Comparison of ENCODE assay signal across 17 cellular contexts in the genomic region with DNA sequence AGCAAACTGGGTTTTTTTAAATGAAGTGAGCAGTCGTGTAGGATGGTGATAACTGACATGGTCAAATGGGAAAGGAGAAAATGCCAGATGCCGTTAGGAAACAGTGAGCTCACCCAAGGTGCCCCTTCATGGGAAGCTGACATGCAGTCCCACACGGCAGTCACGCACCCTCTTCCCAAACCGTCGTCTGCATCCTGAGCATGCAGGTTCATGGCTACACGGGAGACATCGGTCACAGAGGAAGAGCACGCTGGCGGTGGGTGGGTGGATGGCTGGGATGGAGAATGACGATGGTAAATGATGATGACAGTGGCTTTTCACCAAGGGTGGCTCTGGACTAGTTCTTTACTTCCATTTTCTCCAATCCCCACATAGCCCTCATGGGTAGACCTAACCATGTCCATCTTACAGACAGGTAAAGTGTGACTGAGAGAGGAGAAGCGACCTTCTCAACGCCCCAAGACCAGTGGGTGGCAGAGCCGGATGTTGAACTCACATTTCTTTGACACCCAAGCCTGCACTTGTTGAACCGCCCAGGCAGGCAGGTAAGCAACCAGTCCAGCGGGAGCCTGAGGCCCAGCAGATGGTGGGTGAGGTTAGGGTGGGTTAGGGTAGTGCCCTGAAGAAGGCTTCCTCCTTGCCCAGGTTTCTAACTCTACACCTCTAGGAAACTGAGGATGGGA.
"Had no signal": no experiment of that assay in that cellular context is flagged by ENCODE, and none has a peak within 500 bp of the region (broad histone marks: within the 10 kb centered on the region; RNA-seq: fewer than 3 reads in every experiment).

No MANE protein-coding gene starts in this region.

- H3K36me3 ChIP-seq: neutrophil, SJSA1, thyroid gland had no signal

- H3K27me3 ChIP-seq: neutrophil, SJSA1, thyroid gland had no signal

- DNase-seq: activated CD4-positive, alpha-beta T cell treated with anti-CD3 and anti-CD28 coated beads for 1 hour; activated CD4-positive, alpha-beta T cell treated with anti-CD3 and anti-CD28 coated beads, Interleukin-2, amount 50 U/mL, for 48 hours; activated CD8-positive, alpha-beta memory T cell treated with anti-CD3 and anti-CD28 coated beads, Interleukin-2, amount 10 ng/mL, durations not matched to agents 7 days and 5 days; activated gamma-delta T cell; activated T-cell treated with anti-CD3 and anti-CD28 coated beads, Interleukin-2, amount 50 U/mL, for 24 hours; dermis blood vessel endothelial cell; endodermal cell; erythroblast; mesendoderm; stimulated activated CD4-positive, alpha-beta T cell treated with anti-CD3 and anti-CD28 coated beads, Interleukin-15, amount 100 ng/mL, for 24 hours; stimulated activated CD4-positive, alpha-beta T cell treated with anti-CD3 and anti-CD28 coated beads, Interleukin-4, amount 100 ng/mL, for 24 hours had no signal

- H3K27me3 Mint-ChIP-seq: activated naive CD8-positive, alpha-beta T cell had no signal

- H3K4me3 ChIP-seq: SJSA1, thyroid gland had no signal

- H3K27ac ChIP-seq: neutrophil, SJSA1 had no signal

- H3K4me3 Mint-ChIP-seq: activated CD8-positive, alpha-beta memory T cell treated with anti-CD3 and anti-CD28 coated beads, Interleukin-2, amount 10 ng/mL, durations not matched to agents 7 days and 5 days; activated naive CD8-positive, alpha-beta T cell; activated T-cell treated with anti-CD3 and anti-CD28 coated beads, Interleukin-2, amount 50 U/mL, for 24 hours; endodermal cell; stimulated activated naive CD8-positive, alpha-beta T cell treated with anti-CD3 and anti-CD28 coated beads, Interleukin-15, Interleukin-2, amounts not matched to agents 100 ng/mL and 50 ng/mL, for 24 hours had no signal

- H3K4me1 Mint-ChIP-seq: activated CD8-positive, alpha-beta memory T cell treated with anti-CD3 and anti-CD28 coated beads, Interleukin-2, amount 10 ng/mL, durations not matched to agents 7 days and 5 days had no signal

- H3K27ac Mint-ChIP-seq: activated CD8-positive, alpha-beta memory T cell treated with anti-CD3 and anti-CD28 coated beads, Interleukin-2, amount 10 ng/mL, durations not matched to agents 7 days and 5 days; activated naive CD8-positive, alpha-beta T cell; activated T-cell treated with anti-CD3 and anti-CD28 coated beads, Interleukin-2, amount 50 U/mL, for 24 hours; endodermal cell; stimulated activated naive CD8-positive, alpha-beta T cell treated with anti-CD3 and anti-CD28 coated beads, Interleukin-15, Interleukin-2, amounts not matched to agents 100 ng/mL and 50 ng/mL, for 24 hours had no signal

- ATAC-seq: activated CD8-positive, alpha-beta memory T cell treated with anti-CD3 and anti-CD28 coated beads, Interleukin-2, amount 10 ng/mL, durations not matched to agents 7 days and 5 days; left lobe of liver had no signal

- H3K9me3 ChIP-seq: neutrophil, SJSA1, thyroid gland had no signal

- H3K9me3 Mint-ChIP-seq: activated T-cell treated with anti-CD3 and anti-CD28 coated beads, Interleukin-2, amount 50 U/mL, for 24 hours; endodermal cell; stimulated activated naive CD8-positive, alpha-beta T cell treated with anti-CD3 and anti-CD28 coated beads, Interleukin-15, Interleukin-2, amounts not matched to agents 100 ng/mL and 50 ng/mL, for 24 hours had no signal

- H3K36me3 Mint-ChIP-seq: activated CD8-positive, alpha-beta memory T cell treated with anti-CD3 and anti-CD28 coated beads, Interleukin-2, amount 10 ng/mL, durations not matched to agents 7 days and 5 days; activated naive CD8-positive, alpha-beta T cell had no signal
